Comparison of ENCODE assay signal across 2 cellular contexts in the genomic region with DNA sequence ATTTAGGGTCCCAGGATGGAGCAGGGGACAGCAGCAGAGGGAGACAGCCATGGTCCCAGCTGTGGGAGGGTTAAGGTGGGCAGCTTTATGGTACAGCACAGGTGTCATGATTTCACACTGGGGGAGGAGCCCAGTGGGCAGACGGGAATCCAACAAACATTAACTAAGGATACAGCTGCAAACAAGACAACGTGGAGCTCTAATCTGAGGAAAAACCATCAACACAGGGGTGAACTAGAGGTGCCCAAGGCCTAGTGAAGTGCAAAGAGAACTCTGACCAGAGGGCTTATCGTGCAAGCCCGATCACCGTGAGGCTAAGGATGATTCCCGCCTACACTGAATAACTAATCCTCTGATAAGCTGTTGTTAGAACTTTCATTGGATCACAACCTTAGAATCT.
TF ChIP-seq lines count a peak whose summit lies in the region.

No MANE protein-coding gene starts in this region.

TF ChIP-seq in HCT116, 20 proteins besides CTCF, POLR2A, EP300 and RAD21:
- TF ChIP-seq EZH2phosphoT487 (IDR thresholded peaks at IDR 0.05; ENCODE audit: borderline replicate concordance) (no peak), SIN3A (IDR thresholded peaks at IDR 0.05; ENCODE audit: low read depth) (no peak), TCF7L2 (IDR thresholded peaks at IDR 0.05; ENCODE audit: borderline replicate concordance, extremely low read depth, insufficient read depth, insufficient read length) (no peak), YY1 (IDR thresholded peaks at IDR 0.05; ENCODE audit: extremely low read depth, insufficient replicate concordance, low read depth, low read length) (no peak)
- TF ChIP-seq, protein P1, sequence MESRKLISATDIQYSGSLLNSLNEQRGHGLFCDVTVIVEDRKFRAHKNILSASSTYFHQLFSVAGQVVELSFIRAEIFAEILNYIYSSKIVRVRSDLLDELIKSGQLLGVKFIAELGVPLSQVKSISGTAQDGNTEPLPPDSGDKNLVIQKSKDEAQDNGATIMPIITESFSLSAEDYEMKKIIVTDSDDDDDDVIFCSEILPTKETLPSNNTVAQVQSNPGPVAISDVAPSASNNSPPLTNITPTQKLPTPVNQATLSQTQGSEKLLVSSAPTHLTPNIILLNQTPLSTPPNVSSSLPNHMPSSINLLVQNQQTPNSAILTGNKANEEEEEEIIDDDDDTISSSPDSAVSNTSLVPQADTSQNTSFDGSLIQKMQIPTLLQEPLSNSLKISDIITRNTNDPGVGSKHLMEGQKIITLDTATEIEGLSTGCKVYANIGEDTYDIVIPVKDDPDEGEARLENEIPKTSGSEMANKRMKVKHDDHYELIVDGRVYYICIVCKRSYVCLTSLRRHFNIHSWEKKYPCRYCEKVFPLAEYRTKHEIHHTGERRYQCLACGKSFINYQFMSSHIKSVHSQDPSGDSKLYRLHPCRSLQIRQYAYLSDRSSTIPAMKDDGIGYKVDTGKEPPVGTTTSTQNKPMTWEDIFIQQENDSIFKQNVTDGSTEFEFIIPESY (IDR thresholded peaks at IDR 0.05; ENCODE audit: extremely low read depth, insufficient replicate concordance, low read length) = no peak

TF ChIP-seq in GM12878, 131 proteins besides CTCF, POLR2A, EP300 and RAD21:
- no peak for TF ChIP-seq RBBP5 (conservative IDR thresholded peaks at IDR 0.05)
TF ChIP-seq in GM12878: peak in this region for 0.
